Comparison of ENCODE assay signal across 8 cellular contexts in genomic region chr13:46866150-46866549, GRCh38. TPM values are rescaled to one million over a fixed set of nuclear protein-coding genes. Genes with fewer than 3 reads are reported as not detected.
DNase-seq lines count a peak whose midpoint lies in the region; ATAC-seq and TF ChIP-seq lines count a peak whose summit lies in the region.

No MANE protein-coding gene starts in this region.

- H3K4me3 Mint-ChIP-seq in dendritic cell treated with granulocyte-macrophage colony-stimulating factor and Interleukin-4, amounts not matched to agents 40 ng/mL and 50 ng/mL, for 4 days: no peak overlapping the region

- H3K4me3 ChIP-seq in MG63 (no peak overlapping the region), mucosa of descending colon (no peak overlapping the region)

- intact Hi-C loops in dendritic cell treated with granulocyte-macrophage colony-stimulating factor and Interleukin-4, amounts not matched to agents 40 ng/mL and 50 ng/mL, for 4 days (cut with micrococcal nuclease): no loop called here
- intact Hi-C loops in mucosa of descending colon (cut with DNase I, micrococcal nuclease): no loop called here

- H3K9me3 Mint-ChIP-seq in dendritic cell treated with granulocyte-macrophage colony-stimulating factor and Interleukin-4, amounts not matched to agents 40 ng/mL and 50 ng/mL, for 4 days: no peaks in the 10 kb centered on the region

- H3K27ac Mint-ChIP-seq in dendritic cell treated with granulocyte-macrophage colony-stimulating factor and Interleukin-4, amounts not matched to agents 40 ng/mL and 50 ng/mL, for 4 days: peak overlapping the region; percentile 73

- peak; percentile 31 for DNase-seq in MG63
- peak in 2 of 3 donors; percentile 24 to 37 for DNase-seq in mucosa of descending colon
- no peak for DNase-seq in NCI-H446 (lab: John Stamatoyannopoulos, UW)
- DNase-seq in cerebellar cortex (ENCODE audit: low spot score): no peak

- peaks cover 9% of the 10 kb centered on the region for H3K27me3 ChIP-seq in MG63

- TF ChIP-seq CTCF in mucosa of descending colon (IDR thresholded peaks at IDR 0.05): no peak

- no peaks in the 10 kb centered on the region for H3K27me3 Mint-ChIP-seq in dendritic cell treated with granulocyte-macrophage colony-stimulating factor and Interleukin-4, amounts not matched to agents 40 ng/mL and 50 ng/mL, for 4 days

- no peaks in the 10 kb centered on the region for H3K36me3 ChIP-seq in MG63
- no peaks in the 10 kb centered on the region for H3K36me3 ChIP-seq in mucosa of descending colon (ENCODE audit: low read depth)

- ATAC-seq in GM18861 (IDR thresholded peaks at IDR 0.05; ENCODE audit: unreplicated experiment) (peak; percentile 47), mucosa of descending colon (peak; percentile 67), HG03280 (IDR thresholded peaks at IDR 0.05; ENCODE audit: unreplicated experiment) (no peak), GM21723 (IDR thresholded peaks at IDR 0.05; ENCODE audit: unreplicated experiment) (no peak)

- H3K9me3 ChIP-seq in MG63: no peaks in the 10 kb centered on the region
- H3K9me3 ChIP-seq in mucosa of descending colon: no peaks in the 10 kb centered on the region

- H3K4me1 ChIP-seq in mucosa of descending colon (ENCODE audit: low read depth): no peaks in the 10 kb centered on the region

- no peaks in the 10 kb centered on the region for H3K36me3 Mint-ChIP-seq in dendritic cell treated with granulocyte-macrophage colony-stimulating factor and Interleukin-4, amounts not matched to agents 40 ng/mL and 50 ng/mL, for 4 days (ENCODE audit: low read depth)

- peaks cover 35% of the 10 kb centered on the region for H3K4me1 Mint-ChIP-seq in dendritic cell treated with granulocyte-macrophage colony-stimulating factor and Interleukin-4, amounts not matched to agents 40 ng/mL and 50 ng/mL, for 4 days (ENCODE audit: low read depth)

RNA-seq across cellular contexts. Expression of gene HTR2A, which starts 30.7 kb away (rescaled TPM):
- not detected in 2 replicates for total RNA-seq in MG63 (2014; rRNA removed; shearing (Covaris generic); ENCODE audit: low replicate concordance)
- under 1 TPM; 0.09 to 0.58 (median 0.54) TPM for total RNA-seq in mucosa of descending colon

Comparison
In these comparisons a context has a peak if more than half of its experiments do, and no peak if none do; other contexts are left out.
1. ATAC-seq: peak in GM18861 (single experiment) and mucosa of descending colon (single experiment); none in HG03280 (single experiment) and GM21723 (single experiment).
2. DNase-seq: peak in MG63 (single experiment) and mucosa of descending colon (2 of 3); none in NCI-H446 (0 of 2) and cerebellar cortex (single experiment).